8 cellular contexts compared by ENCODE assay signal in the genomic region with DNA sequence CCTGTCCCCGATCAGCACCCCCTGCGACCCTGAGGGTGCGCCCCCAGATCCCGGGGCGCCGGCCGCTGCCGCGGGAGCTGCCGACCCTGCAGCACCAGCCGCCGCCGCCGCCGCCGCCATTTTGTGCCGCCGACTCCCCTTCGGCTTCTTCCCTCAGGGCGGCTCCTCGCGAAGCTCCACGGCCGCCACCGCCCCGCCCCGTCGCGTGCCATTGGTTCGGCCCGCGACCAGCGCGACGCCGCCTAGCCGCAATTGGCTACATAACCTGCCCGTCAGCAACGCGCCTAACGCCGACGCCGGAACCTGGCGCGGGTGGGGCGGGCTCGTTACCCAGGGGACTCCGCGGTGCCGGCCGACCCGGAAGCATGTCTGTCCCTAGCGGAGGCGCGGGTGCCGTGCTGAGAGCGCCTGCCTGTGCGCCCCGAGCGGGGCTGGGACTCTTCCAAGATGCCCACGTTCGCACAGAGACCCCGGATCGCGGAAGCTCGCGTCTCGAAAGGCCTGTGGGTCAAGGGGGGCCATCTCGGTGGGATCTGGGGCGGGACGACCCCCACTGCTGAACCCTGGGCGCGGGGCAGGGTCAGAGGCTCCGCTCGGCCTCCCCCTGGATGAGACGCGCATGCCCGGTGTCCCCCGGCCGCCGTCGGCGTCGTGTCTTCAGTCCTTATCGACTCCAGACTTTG. TPM values are rescaled to one million over a fixed set of nuclear protein-coding genes. Genes with fewer than 3 reads are reported as not detected.
DNase-seq lines count a peak whose midpoint lies in the region; ATAC-seq and TF ChIP-seq lines count a peak whose summit lies in the region.

A gene (minus strand): TSS at position 149 of the 683 bp plus-strand sequence. CDS start 29 bp downstream, at position 120.

- H3K9ac ChIP-seq in SU-DHL-6 (ENCODE audit: low read length) (peak within 1 kb of the TSS; percentile 96), parathyroid adenoma (peak within 1 kb of the TSS; percentile 67)

- H3K27ac ChIP-seq in SU-DHL-6 (ENCODE audit: low read depth, low read length) (peak within 1 kb of the TSS; percentile 63), parathyroid adenoma (peak within 1 kb of the TSS; percentile 70), tibial nerve (peak within 1 kb of the TSS; percentile 60 to 93 (median 86))

- H3K79me2 ChIP-seq in SU-DHL-6 (ENCODE audit: insufficient read depth, low read length) (peaks cover 52% of the 10 kb centered on the region), parathyroid adenoma (peaks cover 10% of the 10 kb centered on the region)

- DNase-seq in NCI-H128 (lab: John Stamatoyannopoulos, UW; ENCODE audit: unreplicated experiment) = peak; percentile 98
- DNase-seq in activated naive CD8-positive, alpha-beta T cell treated with anti-CD3 and anti-CD28 coated beads, Interleukin-2, amount 50 U/mL, for 16 hours (ENCODE audit: low read depth, low spot score) = peak; percentile 99
- peak; percentile 99 for DNase-seq in Right ventricle myocardium superior
- peak; percentile 92 to 96 for DNase-seq in tibial nerve (ENCODE audit: low spot score in 2 of 2)

- H3K27me3 ChIP-seq in SU-DHL-6 (ENCODE audit: low read length) (no peaks in the 10 kb centered on the region), parathyroid adenoma (ENCODE audit: control insufficient read depth, insufficient read depth, low read length) (no peaks in the 10 kb centered on the region), tibial nerve (no peaks in the 10 kb centered on the region)

- peaks cover 19% of the 10 kb centered on the region; the same call in 1 of the 2 replicates for H3F3A ChIP-seq in SU-DHL-6 (ENCODE audit: insufficient read depth)

- H3K4me3 ChIP-seq in SU-DHL-6 (ENCODE audit: insufficient read depth, low read length, poor library complexity, severe bottlenecking) = peak within 1 kb of the TSS; percentile 93
- peak within 1 kb of the TSS; percentile 89 for H3K4me3 ChIP-seq in parathyroid adenoma (ENCODE audit: low read depth, low read length)
- peak within 1 kb of the TSS; percentile 79 to 98 (median 94) for H3K4me3 ChIP-seq in tibial nerve

- no peaks in the 10 kb centered on the region for H3K9me3 ChIP-seq in SU-DHL-6 (ENCODE audit: insufficient read depth, low read length)
- H3K9me3 ChIP-seq in parathyroid adenoma (ENCODE audit: control insufficient read depth, low read length) = no peaks in the 10 kb centered on the region
- no peaks in the 10 kb centered on the region for H3K9me3 ChIP-seq in tibial nerve

- peaks cover 16% of the 10 kb centered on the region for H3K36me3 ChIP-seq in SU-DHL-6 (ENCODE audit: low read length)
- H3K36me3 ChIP-seq in parathyroid adenoma (ENCODE audit: control insufficient read depth, insufficient read depth, low read length) = no peaks in the 10 kb centered on the region
- peaks cover 0 to 81% (median 19%) of the 10 kb centered on the region in 3 donors for H3K36me3 ChIP-seq in tibial nerve

- H3K4me2 ChIP-seq in SU-DHL-6 (ENCODE audit: low read depth, low read length, poor library complexity, severe bottlenecking) = peak within 1 kb of the TSS; percentile 81
- H3K4me2 ChIP-seq in parathyroid adenoma (ENCODE audit: low read length) = peak within 1 kb of the TSS; percentile 93

- peak in 1 of 2 donors; percentile 60 for TF ChIP-seq POLR2A in tibial nerve (IDR thresholded peaks at IDR 0.05)

- peak; percentile 93 for ATAC-seq in HG02759 (IDR thresholded peaks at IDR 0.05; ENCODE audit: unreplicated experiment)
- ATAC-seq in Right ventricle myocardium superior (ENCODE audit: poor library complexity) = peak; percentile 97

- no peaks in the 10 kb centered on the region for H3K4me1 ChIP-seq in parathyroid adenoma
- peaks cover 0 to 61% (median 18%) of the 10 kb centered on the region in 4 donors for H3K4me1 ChIP-seq in tibial nerve

- WGBS in tibial nerve, 2 donors = 0 to 1% methylated on average over 48 to 84 of the region's 86 CpGs

- no peaks in the 10 kb centered on the region; the same call in 1 of the 2 replicates for H4K20me1 ChIP-seq in SU-DHL-6 (ENCODE audit: low read depth, low read length)

- intact Hi-C loops in Right ventricle myocardium superior (cut with DNase I) = no loop called here

- H2AFZ ChIP-seq in SU-DHL-6 (ENCODE audit: low read depth, low read length, severe bottlenecking) = peak within 1 kb of the TSS; percentile 16
- peak within 1 kb of the TSS; percentile 79 for H2AFZ ChIP-seq in parathyroid adenoma

- TF ChIP-seq CTCF in GM12873 (IDR thresholded peaks at IDR 0.05; ENCODE audit: insufficient read depth, low read depth, low read length, missing control alignments) = peak; percentile 68
- no peak for TF ChIP-seq CTCF in SU-DHL-6 (IDR thresholded peaks at IDR 0.05; ENCODE audit: insufficient read depth, low read length, poor library complexity, severe bottlenecking)
- peak; percentile 55 for TF ChIP-seq CTCF in parathyroid adenoma (IDR thresholded peaks at IDR 0.05)
- TF ChIP-seq CTCF in tibial nerve (IDR thresholded peaks at IDR 0.05) = peak; percentile 55 to 93 (median 72)

- H3K9me2 ChIP-seq in SU-DHL-6 (replicated peaks; ENCODE audit: insufficient read depth, low read length) = no peaks in the 10 kb centered on the region

- peak; percentile 58 to 89 for TF ChIP-seq EP300 in tibial nerve (IDR thresholded peaks at IDR 0.05)

RNA-seq across cellular contexts. Expression of the gene that starts here (rescaled TPM):
- total RNA-seq in Right ventricle myocardium superior (45.7 TPM), tibial nerve (100 to 1,000 TPM; 311 to 362 (median 339) TPM)

Comparison
In these comparisons a context has a peak if more than half of its experiments do, and no peak if none do; other contexts are left out.
1. Peak in every context shown above with its lines: DNase-seq, ATAC-seq, H3K4me3 ChIP-seq and H3K27ac ChIP-seq.